24 cellular contexts compared by ENCODE assay signal in the genomic region with DNA sequence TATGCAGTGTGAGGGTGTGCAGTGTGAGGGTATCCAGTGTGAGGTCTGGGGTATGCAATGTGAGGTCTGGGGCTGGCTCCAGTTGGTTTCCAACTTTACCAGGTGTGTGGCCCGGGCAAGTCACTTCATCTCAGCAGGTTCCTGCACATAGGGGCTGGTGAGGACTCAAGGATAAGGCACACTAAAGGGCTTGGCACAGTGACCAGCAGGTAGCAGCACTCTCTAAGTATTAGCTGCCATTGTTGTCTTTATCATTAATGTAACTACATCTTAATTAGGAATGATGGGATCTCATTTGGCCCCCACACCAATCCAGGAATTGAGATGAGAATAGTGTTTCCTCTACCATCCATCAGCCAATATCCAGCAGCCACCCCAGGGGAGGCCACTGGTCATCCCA.
"Had no signal": no experiment of that assay in that cellular context is flagged by ENCODE, and none has a peak within 500 bp of the region (broad histone marks: within the 10 kb centered on the region; RNA-seq: fewer than 3 reads in every experiment).

No MANE protein-coding gene starts in this region.

- DNase-seq: activated CD4-positive, alpha-beta memory T cell treated with anti-CD3 and anti-CD28 coated beads for 36 hours; activated CD4-positive, alpha-beta T cell treated with anti-CD3 and anti-CD28 coated beads, Interleukin-2, amount 10 ng/mL, durations not matched to agents 7 days and 5 days; activated CD4-positive, CD25-positive, alpha-beta regulatory T cell; activated CD8-positive, alpha-beta memory T cell treated with anti-CD3 and anti-CD28 coated beads for 24 hours; activated gamma-delta T cell; activated naive CD4-positive, alpha-beta T cell treated with anti-CD3 and anti-CD28 coated beads for 36 hours; activated T-cell treated with anti-CD3 and anti-CD28 coated beads for 4 hours; activated T-cell treated with anti-CD3 and anti-CD28 coated beads, Interleukin-2, amount 50 U/mL, for 48 hours; amygdala; Kasumi-1; NCI-H1048; NCI-H1694 treated with DMSO at 0.1 percent for 48 hours; NCI-H2029 treated with DMSO at 0.1 percent for 48 hours; NCI-H510A treated with DMSO at 0.1 percent for 48 hours; NCI-H69; NK-92 treated with Interleukin-12 subunit alpha and Interleukin-12 subunit beta, amount 100 ng/mL, for 24 hours; SIG-M5; T-cell had no signal

- H3K27ac ChIP-seq: SK-N-MC, VCaP had no signal

- ATAC-seq: activated T-helper 17 cell treated with anti-CD3 and anti-CD28 coated beads, Interleukin-2, amount 50 U/mL, for 72 hours; K562 had no signal

- H3K4me3 Mint-ChIP-seq: activated CD4-positive, alpha-beta memory T cell treated with anti-CD3 and anti-CD28 coated beads for 36 hours; activated CD4-positive, alpha-beta T cell treated with anti-CD3 and anti-CD28 coated beads, Interleukin-2, amount 10 ng/mL, durations not matched to agents 7 days and 5 days; activated naive CD4-positive, alpha-beta T cell treated with anti-CD3 and anti-CD28 coated beads for 36 hours; activated naive CD8-positive, alpha-beta T cell; activated T-helper 17 cell treated with anti-CD3 and anti-CD28 coated beads, Interleukin-2, amount 50 U/mL, for 72 hours; brain; T-cell had no signal

- H3K9me3 Mint-ChIP-seq: activated CD4-positive, alpha-beta memory T cell treated with anti-CD3 and anti-CD28 coated beads for 36 hours; activated CD4-positive, alpha-beta T cell treated with anti-CD3 and anti-CD28 coated beads, Interleukin-2, amount 10 ng/mL, durations not matched to agents 7 days and 5 days; activated naive CD4-positive, alpha-beta T cell treated with anti-CD3 and anti-CD28 coated beads for 36 hours; activated T-helper 17 cell treated with anti-CD3 and anti-CD28 coated beads, Interleukin-2, amount 50 U/mL, for 72 hours; brain; T-cell had no signal

- H3K27me3 Mint-ChIP-seq: brain had no signal

- H3K4me1 Mint-ChIP-seq: activated CD4-positive, alpha-beta T cell treated with anti-CD3 and anti-CD28 coated beads, Interleukin-2, amount 10 ng/mL, durations not matched to agents 7 days and 5 days; activated T-helper 17 cell treated with anti-CD3 and anti-CD28 coated beads, Interleukin-2, amount 50 U/mL, for 72 hours; T-cell had no signal

- H3K36me3 Mint-ChIP-seq: activated CD4-positive, alpha-beta memory T cell treated with anti-CD3 and anti-CD28 coated beads for 36 hours; activated naive CD8-positive, alpha-beta T cell; brain; T-cell had no signal

- H3K4me3 ChIP-seq: K562, SK-N-MC had no signal

- H3K27ac Mint-ChIP-seq: activated CD4-positive, alpha-beta memory T cell treated with anti-CD3 and anti-CD28 coated beads for 36 hours; activated CD4-positive, alpha-beta T cell treated with anti-CD3 and anti-CD28 coated beads, Interleukin-2, amount 10 ng/mL, durations not matched to agents 7 days and 5 days; activated naive CD4-positive, alpha-beta T cell treated with anti-CD3 and anti-CD28 coated beads for 36 hours; activated naive CD8-positive, alpha-beta T cell; activated T-helper 17 cell treated with anti-CD3 and anti-CD28 coated beads, Interleukin-2, amount 50 U/mL, for 72 hours; brain; T-cell had no signal
